Comparison of ENCODE assay signal across 12 cellular contexts in genomic region chr6:12163149-12163548, GRCh38.
DNase-seq lines count a peak whose midpoint lies in the region; ATAC-seq and TF ChIP-seq lines count a peak whose summit lies in the region.
"Had no signal": no experiment of that assay in that cellular context is flagged by ENCODE, and none has a peak within 500 bp of the region (broad histone marks: within the 10 kb centered on the region; RNA-seq: fewer than 3 reads in every experiment).

No MANE protein-coding gene starts in this region.

- H3K4me3 ChIP-seq in psoas muscle: no peak overlapping the region
- H3K4me3 ChIP-seq: neural progenitor cell had no signal

- H3K36me3 ChIP-seq in psoas muscle (ENCODE audit: insufficient read depth in 1 of 2, low read depth in 1 of 2): peaks cover 0 to 31% of the 10 kb centered on the region in 2 donors

- H3K9me3 ChIP-seq in T-helper 17 cell (ENCODE audit: control insufficient read depth, low read length, poor library complexity, severe bottlenecking) (no peaks in the 10 kb centered on the region), psoas muscle (no peaks in the 10 kb centered on the region)

- DNase-seq in T-helper 17 cell: peak in 2 of 3 donors; percentile 14
- DNase-seq in natural killer cell treated with Interleukin-12 subunit alpha and Interleukin-12 subunit beta and Interleukin-15 and Interleukin-18, amount 100 ng/mL, for 72 hours (ENCODE audit: low spot score): peak; percentile 69
- no peak for DNase-seq in NCI-H1436 (lab: John Stamatoyannopoulos, UW)
- no peak for DNase-seq in psoas muscle
- DNase-seq in mesenteric fat pad (ENCODE audit: low spot score): no peak
- DNase-seq: caudate nucleus, glutamatergic neuron, NCI-H2029 treated with DMSO at 0.1 percent for 48 hours had no signal

- 76 to 90% (median 77%) methylated on average over 3 of the region's 3 CpGs for WGBS in psoas muscle, 3 donors

- H3K4me1 ChIP-seq in psoas muscle: no peaks in the 10 kb centered on the region
- H3K4me1 ChIP-seq: neural progenitor cell had no signal

- peak overlapping the region; percentile 86 for H3K27ac Mint-ChIP-seq in T-helper 17 cell
- H3K27ac Mint-ChIP-seq in natural killer cell treated with Interleukin-12 subunit alpha and Interleukin-12 subunit beta and Interleukin-15 and Interleukin-18, amount 100 ng/mL, for 72 hours: peak overlapping the region; percentile 59 to 66
- H3K27ac Mint-ChIP-seq: neural progenitor cell had no signal

- H3K27me3 ChIP-seq in psoas muscle (ENCODE audit: insufficient read depth in 3 of 3, low read length in 2 of 3): no peaks in the 10 kb centered on the region
- H3K27me3 ChIP-seq: neural progenitor cell had no signal

- no peaks in the 10 kb centered on the region for H3K9me3 Mint-ChIP-seq in natural killer cell treated with Interleukin-12 subunit alpha and Interleukin-12 subunit beta and Interleukin-15 and Interleukin-18, amount 100 ng/mL, for 72 hours
- H3K9me3 Mint-ChIP-seq: neural progenitor cell had no signal

- intact Hi-C loops in psoas muscle (cut with DNase I): no loop called here

- ATAC-seq in GM18907 (IDR thresholded peaks at IDR 0.05; ENCODE audit: unreplicated experiment) (peak; percentile 81), HG02938 (IDR thresholded peaks at IDR 0.05; ENCODE audit: unreplicated experiment) (peak; percentile 78), T-helper 17 cell (peak; percentile 96), psoas muscle (no peak), HG02970 (IDR thresholded peaks at IDR 0.05; ENCODE audit: low FRiP score, unreplicated experiment) (no peak)
- ATAC-seq in natural killer cell treated with Interleukin-12 subunit alpha and Interleukin-12 subunit beta and Interleukin-15 and Interleukin-18, amount 100 ng/mL, for 72 hours: peak; percentile 90 to 98

- no peak overlapping the region for H3K27ac ChIP-seq in psoas muscle
- H3K27ac ChIP-seq: neural progenitor cell had no signal

- H3K4me1 Mint-ChIP-seq in T-helper 17 cell: peaks cover 24% of the 10 kb centered on the region
- peaks cover 25% of the 10 kb centered on the region in 2 donors for H3K4me1 Mint-ChIP-seq in natural killer cell treated with Interleukin-12 subunit alpha and Interleukin-12 subunit beta and Interleukin-15 and Interleukin-18, amount 100 ng/mL, for 72 hours (ENCODE audit: low read depth in 2 of 2)
- H3K4me1 Mint-ChIP-seq: neural progenitor cell had no signal

- H3K27me3 Mint-ChIP-seq in T-helper 17 cell: no peaks in the 10 kb centered on the region
- no peaks in the 10 kb centered on the region for H3K27me3 Mint-ChIP-seq in natural killer cell treated with Interleukin-12 subunit alpha and Interleukin-12 subunit beta and Interleukin-15 and Interleukin-18, amount 100 ng/mL, for 72 hours

- no peak overlapping the region for H3K4me3 Mint-ChIP-seq in T-helper 17 cell
- H3K4me3 Mint-ChIP-seq in natural killer cell treated with Interleukin-12 subunit alpha and Interleukin-12 subunit beta and Interleukin-15 and Interleukin-18, amount 100 ng/mL, for 72 hours: peak overlapping the region; percentile 58
- H3K4me3 Mint-ChIP-seq: neural progenitor cell had no signal

- no peak for TF ChIP-seq CTCF in psoas muscle (IDR thresholded peaks at IDR 0.05)

- H3K36me3 Mint-ChIP-seq in T-helper 17 cell (ENCODE audit: low read depth): peaks cover 2% of the 10 kb centered on the region
- H3K36me3 Mint-ChIP-seq in natural killer cell treated with Interleukin-12 subunit alpha and Interleukin-12 subunit beta and Interleukin-15 and Interleukin-18, amount 100 ng/mL, for 72 hours: peaks cover 14% of the 10 kb centered on the region

Comparison
In these comparisons a context has a peak if more than half of its experiments do, and no peak if none do; other contexts are left out.
1. ATAC-seq: peak in GM18907 (single experiment), HG02938 (single experiment), T-helper 17 cell (single experiment) and natural killer cell treated with Interleukin-12 subunit alpha and Interleukin-12 subunit beta and Interleukin-15 and Interleukin-18, amount 100 ng/mL, for 72 hours (2 of 2); none in psoas muscle (0 of 4) and HG02970 (single experiment).
2. DNase-seq: peak in T-helper 17 cell (2 of 3) and natural killer cell treated with Interleukin-12 subunit alpha and Interleukin-12 subunit beta and Interleukin-15 and Interleukin-18, amount 100 ng/mL, for 72 hours (single experiment); none in NCI-H1436 (single experiment), psoas muscle (0 of 2) and mesenteric fat pad (single experiment).